7 cellular contexts compared by ENCODE assay signal in the genomic region with DNA sequence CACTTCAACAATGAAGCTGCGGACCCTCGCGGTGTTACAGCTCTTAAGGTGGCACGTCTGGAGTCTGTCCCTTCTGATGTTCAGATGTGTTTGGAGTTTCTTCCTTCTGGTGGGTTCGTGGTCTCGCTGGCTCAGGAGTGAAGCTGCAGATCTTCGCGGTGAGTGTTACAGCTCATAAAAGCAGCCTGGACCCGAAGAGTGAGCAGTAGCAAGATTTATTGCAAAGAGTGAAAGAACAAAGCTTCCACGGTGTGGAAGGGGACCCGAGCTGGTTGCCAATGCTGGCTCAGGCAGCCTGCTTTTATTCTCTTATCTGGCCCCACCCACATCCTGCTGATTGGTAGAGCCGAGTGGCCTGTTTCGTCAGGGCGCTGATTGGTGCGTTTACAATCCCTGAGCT.
DNase-seq lines count a peak whose midpoint lies in the region; ATAC-seq, FAIRE-seq and TF ChIP-seq lines count a peak whose summit lies in the region.
"Not testable (repeated sequence)": the region's sequence is repeated elsewhere in the genome, so short reads cannot be mapped to it uniquely, and the experiment has no call there.

No MANE protein-coding gene starts in this region.

- H3K79me2 ChIP-seq in GM12878 (ENCODE audit: control insufficient read depth, insufficient read depth, low read length), result not testable (repeated sequence)

- RAD21 ChIA-PET in GM12878 (lab: Charles Lee; ENCODE audit: unreplicated experiment), result interaction anchor here (0.6 to 1.9 kb wide), 6 partner anchors 14 to 76 kb away, joined by 3 to 7 read pairs (median 4); a partner anchor contains a TSS

- H3K27ac Mint-ChIP-seq in Caco-2 (ENCODE audit: unreplicated experiment) (peak overlapping the region; percentile 54), T-cell (peak overlapping the region; percentile 92 to 96), mesothelial cell of epicardium (peak overlapping the region; percentile 86)
- H3K27ac Mint-ChIP-seq in activated CD4-positive, alpha-beta memory T cell treated with anti-CD3 and anti-CD28 coated beads for 36 hours, result peak overlapping the region; percentile 79
- H3K27ac Mint-ChIP-seq in activated T-cell treated with anti-CD3 and anti-CD28 coated beads, Interleukin-2, amount 50 U/mL, for 72 hours, result not testable (repeated sequence)

- ATAC-seq in T-cell (replicated peaks in 1 of 4); activated T-cell treated with anti-CD3 and anti-CD28 coated beads, Interleukin-2, amount 50 U/mL, for 72 hours (replicated peaks in 1 of 2); GM12878: not testable (repeated sequence)

- H3K36me3 ChIP-seq in Caco-2 (ENCODE audit: control insufficient read depth, insufficient read depth, low read length); GM12878 (ENCODE audit: control insufficient read depth in 2 of 2, insufficient read depth in 2 of 2, low read length in 1 of 2); spleen: not testable (repeated sequence)

- H3K9me3 Mint-ChIP-seq in Caco-2 (ENCODE audit: unreplicated experiment), result peaks cover 19% of the 10 kb centered on the region
- H3K9me3 Mint-ChIP-seq in T-cell; activated CD4-positive, alpha-beta memory T cell treated with anti-CD3 and anti-CD28 coated beads for 36 hours; activated T-cell treated with anti-CD3 and anti-CD28 coated beads, Interleukin-2, amount 50 U/mL, for 72 hours; mesothelial cell of epicardium: not testable (repeated sequence)

- not testable (repeated sequence) for TF ChIP-seq RAD21 in GM12878 (IDR thresholded peaks at IDR 0.05; ENCODE audit: insufficient read depth, low read depth, low read length)

- CTCF ChIA-PET in Caco-2 (lab: Charles Lee), result not testable (repeated sequence)
- CTCF ChIA-PET in T-cell (lab: Charles Lee), result interaction anchor here in 1 of 2 donors (0.6 to 1.1 kb wide), 2 partner anchors 110 to 122 kb away, joined by 3 to 6 read pairs; no protein-coding TSS in a partner anchor
- CTCF ChIA-PET in activated CD4-positive, alpha-beta memory T cell treated with anti-CD3 and anti-CD28 coated beads for 36 hours (lab: Charles Lee), result interaction anchor here (0.7 to 1.4 kb wide), 2 partner anchors 152 kb away, joined by 4 to 6 read pairs; no protein-coding TSS in a partner anchor
- CTCF ChIA-PET in GM12878 (lab: Yijun Ruan, JAX), result interaction anchor here (0.6 to 1.7 kb wide), 3 partner anchors 14 to 508 kb away, joined by 3 to 8 read pairs (median 3); no protein-coding TSS in a partner anchor

- peaks cover 35% of the 10 kb centered on the region for H3K4me1 Mint-ChIP-seq in Caco-2 (ENCODE audit: low read depth, unreplicated experiment)
- H3K4me1 Mint-ChIP-seq in T-cell, result peaks cover 50 to 69% (median 60%) of the 10 kb centered on the region in 3 donors
- peaks cover 49% of the 10 kb centered on the region for H3K4me1 Mint-ChIP-seq in activated CD4-positive, alpha-beta memory T cell treated with anti-CD3 and anti-CD28 coated beads for 36 hours (ENCODE audit: low read depth)
- H3K4me1 Mint-ChIP-seq in activated T-cell treated with anti-CD3 and anti-CD28 coated beads, Interleukin-2, amount 50 U/mL, for 72 hours (ENCODE audit: low read depth), result peaks cover 48% of the 10 kb centered on the region
- peaks cover 40% of the 10 kb centered on the region for H3K4me1 Mint-ChIP-seq in mesothelial cell of epicardium

- H3K9me3 ChIP-seq in Caco-2, result peaks cover 22% of the 10 kb centered on the region
- not testable (repeated sequence) for H3K9me3 ChIP-seq in GM12878 (replicated peaks; ENCODE audit: control insufficient read depth, insufficient read depth, low read length); spleen

- H3K27me3 ChIP-seq in Caco-2 (replicated peaks; ENCODE audit: control insufficient read depth, insufficient read depth, low read length); GM12878 (replicated peaks in 1 of 2; ENCODE audit: control insufficient read depth in 2 of 2, insufficient read depth in 2 of 2, low read length in 1 of 2); spleen (replicated peaks in 1 of 7): not testable (repeated sequence)

- SMC1A ChIA-PET in GM12878 (lab: Charles Lee; ENCODE audit: uncharacterized antibody, unreplicated experiment), result interaction anchor here (0.6 to 2.0 kb wide), 9 partner anchors 10 to 154 kb away, joined by 3 to 11 read pairs (median 4); no protein-coding TSS in a partner anchor

- intact Hi-C loops in Caco-2 (cut with micrococcal nuclease; ENCODE audit: unreplicated experiment); spleen (cut with DNase I; ENCODE audit: low total_unique reads): not testable (repeated sequence)
- intact Hi-C loops in activated CD4-positive, alpha-beta memory T cell treated with anti-CD3 and anti-CD28 coated beads for 36 hours (cut with micrococcal nuclease), result loop anchor here (1.0 to 5.0 kb wide), 4 partner anchors 37 to 330 kb away; no protein-coding TSS in a partner anchor
- intact Hi-C loops in GM12878 (cut with micrococcal nuclease; ENCODE audit: unreplicated experiment), result loop anchor here (5.0 to 10.0 kb wide), 2 partner anchors 77 to 400 kb away; a partner anchor contains a TSS

- not testable (repeated sequence) for FAIRE-seq in GM12878 (lab: Jason Lieb, UNC)

- not testable (repeated sequence) for H3K36me3 Mint-ChIP-seq in Caco-2 (ENCODE audit: insufficient read depth, unreplicated experiment); T-cell; activated CD4-positive, alpha-beta memory T cell treated with anti-CD3 and anti-CD28 coated beads for 36 hours; activated T-cell treated with anti-CD3 and anti-CD28 coated beads, Interleukin-2, amount 50 U/mL, for 72 hours (ENCODE audit: insufficient read depth in 2 of 2); mesothelial cell of epicardium

- H3K27me3 Mint-ChIP-seq in Caco-2 (ENCODE audit: insufficient read depth, unreplicated experiment); T-cell; activated CD4-positive, alpha-beta memory T cell treated with anti-CD3 and anti-CD28 coated beads for 36 hours; activated T-cell treated with anti-CD3 and anti-CD28 coated beads, Interleukin-2, amount 50 U/mL, for 72 hours (ENCODE audit: low read depth); mesothelial cell of epicardium (ENCODE audit: low read depth): not testable (repeated sequence)

- in situ Hi-C loops in GM12878 (cut with MboI), result loop anchor here (5.0 kb wide), 1 partner anchor 42 kb away; no protein-coding TSS in a partner anchor

- 28% methylated on average over 11 of the region's 15 CpGs for WGBS in GM12878 (ENCODE audit: insufficient coverage, insufficient replicate concordance, low lambda C conversion rate, missing lambda C conversion rate)
- 64 to 77% (median 76%) methylated on average over 9 to 11 of the region's 15 CpGs for WGBS in spleen, 5 donors

- not testable (repeated sequence) for TF ChIP-seq EP300 in GM12878 (IDR thresholded peaks at IDR 0.05; ENCODE audit: borderline replicate concordance in 1 of 2, control insufficient read depth in 1 of 2, low read depth in 2 of 2, low read length in 2 of 2)

- POLR2A ChIA-PET in Caco-2 (lab: Charles Lee); activated CD4-positive, alpha-beta memory T cell treated with anti-CD3 and anti-CD28 coated beads for 36 hours (lab: Charles Lee): not testable (repeated sequence)
- POLR2A ChIA-PET in T-cell (lab: Charles Lee), result interaction anchor here (0.6 to 0.7 kb wide), 2 partner anchors 68 to 626 kb away, joined by 3 to 5 read pairs; no protein-coding TSS in a partner anchor
- POLR2A ChIA-PET in GM12878 (lab: Charles Lee), result interaction anchor here (1.1 to 1.3 kb wide), 2 partner anchors 56 to 67 kb away, joined by 4 read pairs; no protein-coding TSS in a partner anchor

- H2AFZ ChIP-seq in GM12878 (ENCODE audit: control insufficient read depth, low read depth, low read length), result not testable (repeated sequence)

- not testable (repeated sequence) for H4K20me1 ChIP-seq in GM12878 (ENCODE audit: control insufficient read depth, insufficient read depth)

- not testable (repeated sequence) for BruUV-seq in Caco-2 (replicated peaks; lab: Mats Ljungman, UMichigan); GM12878 (replicated peaks; lab: Mats Ljungman, UMichigan)

- H3K4me3 Mint-ChIP-seq in Caco-2 (ENCODE audit: unreplicated experiment); mesothelial cell of epicardium: not testable (repeated sequence)
- H3K4me3 Mint-ChIP-seq in T-cell, result peak overlapping the region; percentile 85 to 89 (median 88)
- H3K4me3 Mint-ChIP-seq in activated CD4-positive, alpha-beta memory T cell treated with anti-CD3 and anti-CD28 coated beads for 36 hours, result peak overlapping the region; percentile 66
- H3K4me3 Mint-ChIP-seq in activated T-cell treated with anti-CD3 and anti-CD28 coated beads, Interleukin-2, amount 50 U/mL, for 72 hours, result peak overlapping the region; percentile 64 to 70

- H3K4me1 ChIP-seq in Caco-2 (peaks cover 20% of the 10 kb centered on the region), GM12878 (ENCODE audit: control insufficient read depth, insufficient read depth, low read length) (peaks cover 27% of the 10 kb centered on the region), spleen (peaks cover 0 to 36% (median 12%) of the 10 kb centered on the region in 6 donors)

- H3K4me2 ChIP-seq in GM12878 (ENCODE audit: control insufficient read depth, insufficient read depth), result peak overlapping the region; percentile 58

- TF ChIP-seq CTCF in Caco-2 (IDR thresholded peaks at IDR 0.05; ENCODE audit: insufficient read depth in 1 of 2, low read depth in 1 of 2, low read length in 1 of 2, severe bottlenecking in 1 of 2, unreplicated experiment in 1 of 2); GM12878 (IDR thresholded peaks at IDR 0.05 in 2 of 3, conservative IDR thresholded peaks at IDR 0.05 in 1 of 3; ENCODE audit: control insufficient read depth in 2 of 3, extremely low read depth in 1 of 3, insufficient read depth in 1 of 3, low read depth in 3 of 3, low read length in 3 of 3); mesothelial cell of epicardium (IDR thresholded peaks at IDR 0.05; ENCODE audit: unreplicated experiment); spleen (IDR thresholded peaks at IDR 0.05 in 8 of 11, conservative IDR thresholded peaks at IDR 0.05 in 3 of 11): not testable (repeated sequence)

- not testable (repeated sequence) for TF ChIP-seq POLR2A in GM12878 (IDR thresholded peaks at IDR 0.05; ENCODE audit: low read depth, low read length); spleen (IDR thresholded peaks at IDR 0.05)

- H3K27ac ChIP-seq in GM12878 (ENCODE audit: control insufficient read depth, insufficient read depth) (peak overlapping the region; percentile 57), spleen (peak overlapping the region in 6 of 8 donors; percentile 22 to 71 (median 47))

- DNase-seq in Caco-2; GM12878 (ENCODE audit: low read depth, low spot score); mesothelial cell of epicardium (ENCODE audit: low spot score in 2 of 2, unreplicated experiment in 2 of 2); spleen: not testable (repeated sequence)
- DNase-seq in T-cell, result peak in 1 of 34 experiments; percentile 37
- DNase-seq in activated CD4-positive, alpha-beta memory T cell treated with anti-CD3 and anti-CD28 coated beads for 36 hours, result peak; percentile 40
- DNase-seq in activated T-cell treated with anti-CD3 and anti-CD28 coated beads, Interleukin-2, amount 50 U/mL, for 72 hours, result peak in 1 of 2 donors; percentile 24

- H3K9ac ChIP-seq in GM12878 (ENCODE audit: control insufficient read depth, insufficient read depth, low read length), result peak overlapping the region; percentile 17; the same call in 1 of the 2 replicates

- not testable (repeated sequence) for H3K4me3 ChIP-seq in Caco-2 (ENCODE audit: low read depth, low read length); GM12878
- H3K4me3 ChIP-seq in spleen, result peak overlapping the region in 1 of 8 donors; percentile 52
